Comparison of ENCODE assay signal across 13 cellular contexts in the genomic region with DNA sequence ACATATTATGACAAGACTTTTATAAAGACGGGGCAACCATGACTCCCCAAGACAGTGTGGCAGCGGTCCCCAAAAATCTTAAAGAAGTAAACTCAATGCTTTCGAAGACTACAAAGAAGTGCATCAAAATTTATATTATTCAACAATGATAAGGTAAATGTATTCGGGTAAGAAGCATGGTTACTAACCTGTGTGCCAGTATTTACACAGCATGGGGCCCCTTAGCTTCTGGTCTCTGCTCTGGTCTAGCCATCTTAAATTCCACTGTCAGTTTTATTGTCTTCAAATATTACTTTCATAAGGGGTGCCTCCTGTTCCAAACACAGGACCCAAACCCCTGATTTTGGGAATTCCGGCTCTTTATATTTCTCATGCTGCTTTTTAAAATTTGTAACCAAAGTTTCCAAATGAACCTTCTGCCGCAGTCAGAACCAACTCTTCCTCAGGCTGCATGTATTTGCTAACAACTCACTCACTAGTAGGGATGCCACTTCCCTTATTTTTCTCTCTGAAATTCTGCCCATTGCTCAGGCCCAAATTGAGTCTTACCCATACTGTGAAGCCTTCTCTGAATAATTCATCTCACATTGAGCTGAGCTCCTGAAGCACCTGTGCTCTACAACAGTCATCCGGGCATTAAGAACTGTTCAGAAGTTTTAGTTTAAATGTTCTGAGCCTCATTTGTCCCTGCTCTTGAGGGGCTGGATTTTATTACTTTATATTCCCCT. TPM values are rescaled to one million over a fixed set of nuclear protein-coding genes. Genes with fewer than 3 reads are reported as not detected.
DNase-seq lines count a peak whose midpoint lies in the region; ATAC-seq and TF ChIP-seq lines count a peak whose summit lies in the region.
"Had no signal": no experiment of that assay in that cellular context is flagged by ENCODE, and none has a peak within 500 bp of the region (broad histone marks: within the 10 kb centered on the region; RNA-seq: fewer than 3 reads in every experiment).

No MANE protein-coding gene starts in this region.

- TF ChIP-seq CTCF in left ventricle myocardium inferior (IDR thresholded peaks at IDR 0.05; ENCODE audit: borderline replicate concordance): no peak
- no peak for TF ChIP-seq CTCF in mammary epithelial cell (conservative IDR thresholded peaks at IDR 0.05 in 1 of 2, IDR thresholded peaks at IDR 0.05 in 1 of 2; ENCODE audit: extremely low read depth in 1 of 2, insufficient read depth in 1 of 2, low read depth in 1 of 2, low read length in 2 of 2)

- H3K36me3 Mint-ChIP-seq in activated CD4-positive, alpha-beta T cell treated with anti-CD3 and anti-CD28 coated beads, Interleukin-2, amount 10 ng/mL, durations not matched to agents 7 days and 5 days (ENCODE audit: low read depth): peaks cover 11% of the 10 kb centered on the region

- H3K27me3 ChIP-seq in left ventricle myocardium inferior (ENCODE audit: low read depth) (no peaks in the 10 kb centered on the region), mammary epithelial cell (ENCODE audit: insufficient read depth, low read length) (no peaks in the 10 kb centered on the region)
- H3K27me3 ChIP-seq: testis had no signal

- no peak overlapping the region for H3K4me3 Mint-ChIP-seq in activated CD4-positive, alpha-beta T cell treated with anti-CD3 and anti-CD28 coated beads, Interleukin-2, amount 10 ng/mL, durations not matched to agents 7 days and 5 days

- H3K4me2 ChIP-seq in mammary epithelial cell (ENCODE audit: insufficient read depth, low read depth, low read length): peak overlapping the region; percentile 70

- in situ Hi-C loops in mammary epithelial cell (cut with MboI; ENCODE audit: low sequenced_read_pairs in 2 of 2): no loop called here

- no peaks in the 10 kb centered on the region for H4K20me1 ChIP-seq in mammary epithelial cell (ENCODE audit: insufficient read depth, low read length)

- dilution Hi-C loops in mammary epithelial cell (cut with HindIII; ENCODE audit: low sequenced_read_pairs): no loop called here

- H3K9me3 ChIP-seq in left ventricle myocardium inferior (replicated peaks): no peaks in the 10 kb centered on the region
- no peaks in the 10 kb centered on the region for H3K9me3 ChIP-seq in mammary epithelial cell (replicated peaks; ENCODE audit: insufficient read depth, low read length)
- H3K9me3 ChIP-seq in mesodermal cell (ENCODE audit: control insufficient read depth, low read length): no peaks in the 10 kb centered on the region
- H3K9me3 ChIP-seq: testis had no signal

- peak overlapping the region; percentile 91 for H3K9ac ChIP-seq in mammary epithelial cell (ENCODE audit: insufficient read depth, low read length)

- POLR2A ChIA-PET in activated CD4-positive, alpha-beta T cell treated with anti-CD3 and anti-CD28 coated beads, Interleukin-2, amount 10 ng/mL, durations not matched to agents 7 days and 5 days (lab: Charles Lee): no interaction called here

- H3K9me3 Mint-ChIP-seq in activated CD4-positive, alpha-beta T cell treated with anti-CD3 and anti-CD28 coated beads, Interleukin-2, amount 10 ng/mL, durations not matched to agents 7 days and 5 days: peaks cover 6% of the 10 kb centered on the region

- 68% methylated on average over 7 of the region's 7 CpGs for WGBS in mammary epithelial cell (ENCODE audit: low coverage, missing lambda C conversion rate)
- WGBS in mesodermal cell (ENCODE audit: insufficient coverage in 2 of 2), 2 experiments: 81 to 100% methylated on average over 2 of the region's 7 CpGs

- ATAC-seq in Right ventricle myocardium inferior: no peak
- ATAC-seq in GM18511 (IDR thresholded peaks at IDR 0.05; ENCODE audit: unreplicated experiment): no peak

- H3K4me3 ChIP-seq in left ventricle myocardium inferior (peak overlapping the region; percentile 84), mammary epithelial cell (replicated peaks in 1 of 3; ENCODE audit: insufficient read depth in 1 of 3, low read depth in 2 of 3, low read length in 3 of 3) (peak overlapping the region; percentile 61 to 83 (median 82)), mesodermal cell (ENCODE audit: extremely low read depth, insufficient read depth, low read length, poor library complexity, severe bottlenecking) (peak overlapping the region; percentile 77)

- no peak for DNase-seq in left ventricle myocardium inferior
- DNase-seq in Right ventricle myocardium inferior (ENCODE audit: missing footprints): no peak
- DNase-seq in mammary epithelial cell: no peak
- no peak for DNase-seq in activated CD4-positive, alpha-beta T cell treated with anti-CD3 and anti-CD28 coated beads for 48 hours
- no peak for DNase-seq in NCI-H524 (lab: John Stamatoyannopoulos, UW)
- no peak for DNase-seq in activated CD4-positive, alpha-beta T cell treated with anti-CD3 and anti-CD28 coated beads, Interleukin-2, amount 10 ng/mL, durations not matched to agents 7 days and 5 days
- DNase-seq: caudate nucleus, GOT3, kidney glomerular epithelial cell, NCI-H1694, testis had no signal

- peaks cover 56% of the 10 kb centered on the region for H3K4me1 ChIP-seq in left ventricle myocardium inferior
- peaks cover 9% of the 10 kb centered on the region for H3K4me1 ChIP-seq in mammary epithelial cell (ENCODE audit: insufficient read depth, low read length)
- peaks cover 13% of the 10 kb centered on the region for H3K4me1 ChIP-seq in mesodermal cell (ENCODE audit: control insufficient read depth, insufficient read depth, low read length, poor library complexity, severe bottlenecking)

- CTCF ChIA-PET in mammary epithelial cell (lab: Charles Lee; ENCODE audit: low non-redundant PET): no interaction called here
- CTCF ChIA-PET in activated CD4-positive, alpha-beta T cell treated with anti-CD3 and anti-CD28 coated beads, Interleukin-2, amount 10 ng/mL, durations not matched to agents 7 days and 5 days (lab: Charles Lee): no interaction called here

- intact Hi-C loops in left ventricle myocardium inferior (cut with micrococcal nuclease) (no loop called here), Right ventricle myocardium inferior (cut with DNase I) (no loop called here), mammary epithelial cell (cut with micrococcal nuclease) (no loop called here)

- no peaks in the 10 kb centered on the region for H3K36me3 ChIP-seq in left ventricle myocardium inferior
- H3K36me3 ChIP-seq in mammary epithelial cell (ENCODE audit: insufficient read depth, low read length): no peaks in the 10 kb centered on the region
- peaks cover 7% of the 10 kb centered on the region for H3K36me3 ChIP-seq in mesodermal cell (ENCODE audit: control insufficient read depth, insufficient read depth, low read length)

- no peaks in the 10 kb centered on the region for H3K27me3 Mint-ChIP-seq in activated CD4-positive, alpha-beta T cell treated with anti-CD3 and anti-CD28 coated beads, Interleukin-2, amount 10 ng/mL, durations not matched to agents 7 days and 5 days

- BruUV-seq in mammary epithelial cell (replicated peaks; lab: Mats Ljungman, UMichigan): no TSS peak

- no peak overlapping the region for H2AFZ ChIP-seq in mammary epithelial cell (ENCODE audit: low read depth, low read length)

- peaks cover 52% of the 10 kb centered on the region for H3K79me2 ChIP-seq in mammary epithelial cell (ENCODE audit: insufficient read depth, low read length)

- H3K27ac Mint-ChIP-seq in activated CD4-positive, alpha-beta T cell treated with anti-CD3 and anti-CD28 coated beads, Interleukin-2, amount 10 ng/mL, durations not matched to agents 7 days and 5 days: no peak overlapping the region

- peaks cover 20% of the 10 kb centered on the region for H3K4me1 Mint-ChIP-seq in activated CD4-positive, alpha-beta T cell treated with anti-CD3 and anti-CD28 coated beads, Interleukin-2, amount 10 ng/mL, durations not matched to agents 7 days and 5 days

- H3K27ac ChIP-seq in left ventricle myocardium inferior (replicated peaks): no peak overlapping the region
- H3K27ac ChIP-seq in mammary epithelial cell (ENCODE audit: insufficient read depth, low read depth, low read length): peak overlapping the region; percentile 88
- no peak overlapping the region for H3K27ac ChIP-seq in mesodermal cell (ENCODE audit: low read depth, low read length, severe bottlenecking)

RNA-seq across cellular contexts. Expression of gene TTC23, which starts 1.2 kb away (rescaled TPM):
- total RNA-seq in left ventricle myocardium inferior (11.4 TPM), Right ventricle myocardium inferior (13.0 TPM), mammary epithelial cell (10 to 100 TPM; 18.1 to 29.0 TPM)
- 2.5 TPM for polyA plus RNA-seq in mammary epithelial cell
- 23.9 TPM for polyA minus RNA-seq in mammary epithelial cell
- polyA plus RNA-seq in mesodermal cell (2013, experiment 1 of 2): 24.0 TPM
- polyA plus RNA-seq in mesodermal cell (2013, experiment 2 of 2): 28.2 TPM
- total RNA-seq in activated CD4-positive, alpha-beta T cell treated with anti-CD3 and anti-CD28 coated beads, Interleukin-2, amount 10 ng/mL, durations not matched to agents 7 days and 5 days: 1 to 10 TPM; 1.6 to 3.1 TPM

RNA-seq across cellular contexts. Expression of gene LRRC28, which starts 3.1 kb away (rescaled TPM):
- 22.9 TPM for total RNA-seq in left ventricle myocardium inferior
- total RNA-seq in Right ventricle myocardium inferior: 18.7 TPM
- total RNA-seq in mammary epithelial cell: 10 to 100 TPM; 22.5 to 27.3 TPM
- polyA plus RNA-seq in mammary epithelial cell: 23.7 TPM
- polyA minus RNA-seq in mammary epithelial cell: 10.1 TPM
- polyA plus RNA-seq in mesodermal cell (2013, experiment 1 of 2): 33.5 TPM
- polyA plus RNA-seq in mesodermal cell (2013, experiment 2 of 2): 29.2 TPM
- 10 to 100 TPM; 19.2 to 26.0 TPM for total RNA-seq in activated CD4-positive, alpha-beta T cell treated with anti-CD3 and anti-CD28 coated beads, Interleukin-2, amount 10 ng/mL, durations not matched to agents 7 days and 5 days
